8 cellular contexts compared by ENCODE assay signal in genomic region chr3:48634661-48635221, GRCh38. TPM values are rescaled to one million over a fixed set of nuclear protein-coding genes. Genes with fewer than 3 reads are reported as not detected.
A peak's percentile ranks its signal among the peaks of the same experiment; 100 is the strongest.
DNase-seq lines count a peak whose midpoint lies in the region; ATAC-seq and FAIRE-seq lines count a peak whose summit lies in the region.

No MANE protein-coding gene starts in this region.

- DNase-seq in NCI-H345 treated with DMSO at 0.1 percent for 48 hours (lab: John Stamatoyannopoulos, UW; ENCODE audit: unreplicated experiment) (peak; percentile 3), activated T-cell treated with anti-CD3 and anti-CD28 coated beads for 1 hour (ENCODE audit: low read depth) (peak; percentile 42), myocyte (ENCODE audit: low read depth) (peak; percentile 73), stromal cell of bone marrow (ENCODE audit: low read depth) (peak; percentile 21)

- peak; percentile 30 for FAIRE-seq in G401.6 (lab: Jason Lieb, UNC)

- ATAC-seq in HG02588 (IDR thresholded peaks at IDR 0.05; ENCODE audit: unreplicated experiment) (peak; percentile 20), esophagus mucosa (peak; percentile 11), HG03439 (IDR thresholded peaks at IDR 0.05; ENCODE audit: unreplicated experiment) (no peak)

RNA-seq across cellular contexts. Expression of gene SLC26A6, which starts 0.5 kb away (rescaled TPM):
- total RNA-seq in esophagus mucosa (7.9 TPM), myocyte (18.0 and 23.2 TPM in 2 replicates)
- 12.0 TPM for polyA plus RNA-seq in myocyte (2012)

RNA-seq across cellular contexts. Expression of gene TMEM89, which starts 13.2 kb away (rescaled TPM):
- total RNA-seq in esophagus mucosa: not detected
- not detected in 2 replicates for total RNA-seq in myocyte
- not detected for polyA plus RNA-seq in myocyte (2012)

RNA-seq across cellular contexts. Expression of gene UQCRC1, which starts 25.3 kb away (rescaled TPM):
- total RNA-seq in esophagus mucosa (258 TPM), myocyte (390 and 418 TPM in 2 replicates)
- polyA plus RNA-seq in myocyte (2012): 240 TPM

RNA-seq across cellular contexts. Expression of gene CELSR3, which starts 27.9 kb away (rescaled TPM):
- total RNA-seq in esophagus mucosa (0.88 TPM), myocyte (2.0 and 3.2 TPM in 2 replicates)
- 3.2 TPM for polyA plus RNA-seq in myocyte (2012)

RNA-seq across cellular contexts. Expression of gene COL7A1, which starts 39.6 kb away (rescaled TPM):
- total RNA-seq in esophagus mucosa (86.4 TPM), myocyte (7.1 and 11.1 TPM in 2 replicates)
- polyA plus RNA-seq in myocyte (2012): 13.4 TPM

Comparison
In these comparisons a context has a peak if more than half of its experiments do, and no peak if none do; other contexts are left out.
1. DNase-seq: peak in every context shown above with its lines; median percentile 73 in myocyte; 42 in activated T-cell treated with anti-CD3 and anti-CD28 coated beads for 1 hour; 21 in stromal cell of bone marrow; 3 in NCI-H345 treated with DMSO at 0.1 percent for 48 hours.